ENCODE assay signal across 11 cellular contexts in genomic region chr20:1427457-1428054, GRCh38. TPM values are rescaled to one million over a fixed set of nuclear protein-coding genes. Genes with fewer than 3 reads are reported as not detected.
DNase-seq lines count a peak whose midpoint lies in the region; ATAC-seq lines count a peak whose summit lies in the region.
"Had no signal": no experiment of that assay in that cellular context is flagged by ENCODE, and none has a peak within 500 bp of the region (broad histone marks: within the 10 kb centered on the region; RNA-seq: fewer than 3 reads in every experiment).

No MANE protein-coding gene starts in this region.

- H3K9me3 Mint-ChIP-seq in activated T-cell treated with anti-CD3 and anti-CD28 coated beads, Interleukin-2, amount 50 U/mL, for 4 hours = no peaks in the 10 kb centered on the region
- H3K9me3 Mint-ChIP-seq: activated T-helper 1 cell treated with anti-CD3 and anti-CD28 coated beads, Interleukin-12 subunit alpha, Interleukin-12 subunit beta, Interleukin-2, Interleukin-4 antibody, amounts not matched to agents 30 ng/mL and 10 ng/mL and 1 ng/mL, durations not matched to agents 14 hours and 24 hours and 36 hours had no signal

- H3K36me3 Mint-ChIP-seq in activated T-cell treated with anti-CD3 and anti-CD28 coated beads, Interleukin-2, amount 50 U/mL, for 4 hours (ENCODE audit: insufficient read depth) = no peaks in the 10 kb centered on the region

- peaks cover 4% of the 10 kb centered on the region for H3K4me1 Mint-ChIP-seq in activated T-cell treated with anti-CD3 and anti-CD28 coated beads, Interleukin-2, amount 50 U/mL, for 4 hours (ENCODE audit: low read depth)

- H3K27me3 Mint-ChIP-seq in activated T-cell treated with anti-CD3 and anti-CD28 coated beads, Interleukin-2, amount 50 U/mL, for 4 hours (ENCODE audit: low read depth) = no peaks in the 10 kb centered on the region

- DNase-seq in DMS53 (lab: John Stamatoyannopoulos, UW) (peak; percentile 79), NCI-H146 treated with DMSO at 0.1 percent for 48 hours (lab: John Stamatoyannopoulos, UW; ENCODE audit: unreplicated experiment) (peak; percentile 99), SW480 (ENCODE audit: low spot score) (peak; percentile 23), left kidney (ENCODE audit: low read depth, low spot score) (peak; percentile 61), NCI-H526 (lab: John Stamatoyannopoulos, UW) (no peak)
- DNase-seq in stimulated activated naive CD8-positive, alpha-beta T cell treated with anti-CD3 and anti-CD28 coated beads, Interleukin-15, Interleukin-2, amounts not matched to agents 100 U/mL and 50 U/mL, for 24 hours = no peak
- no peak for DNase-seq in activated T-cell treated with anti-CD3 and anti-CD28 coated beads, Interleukin-2, amount 50 U/mL, for 4 hours
- DNase-seq: MM.1S; stimulated activated CD4-positive, alpha-beta T cell treated with anti-CD3 and anti-CD28 coated beads, Interleukin-15, amount 100 ng/mL, for 24 hours had no signal

- no peak overlapping the region for H3K4me3 Mint-ChIP-seq in activated T-cell treated with anti-CD3 and anti-CD28 coated beads, Interleukin-2, amount 50 U/mL, for 4 hours
- H3K4me3 Mint-ChIP-seq: activated T-helper 1 cell treated with anti-CD3 and anti-CD28 coated beads, Interleukin-12 subunit alpha, Interleukin-12 subunit beta, Interleukin-2, Interleukin-4 antibody, amounts not matched to agents 30 ng/mL and 10 ng/mL and 1 ng/mL, durations not matched to agents 14 hours and 24 hours and 36 hours had no signal

- no peak for ATAC-seq in stimulated activated naive CD8-positive, alpha-beta T cell treated with anti-CD3 and anti-CD28 coated beads, Interleukin-15, Interleukin-2, amounts not matched to agents 100 U/mL and 50 U/mL, for 24 hours
- no peak for ATAC-seq in activated T-cell treated with anti-CD3 and anti-CD28 coated beads, Interleukin-2, amount 50 U/mL, for 4 hours
- ATAC-seq in GM18868 (IDR thresholded peaks at IDR 0.05; ENCODE audit: unreplicated experiment) = no peak

RNA-seq across cellular contexts. Expression of gene FKBP1A, which starts 34.7 kb away (rescaled TPM):
- 100 to 1,000 TPM; 253 to 300 (median 258) TPM for total RNA-seq in activated T-cell treated with anti-CD3 and anti-CD28 coated beads, Interleukin-2, amount 50 U/mL, for 4 hours

RNA-seq across cellular contexts. Expression of gene NSFL1C, which starts 39.1 kb away (rescaled TPM):
- total RNA-seq in activated T-cell treated with anti-CD3 and anti-CD28 coated beads, Interleukin-2, amount 50 U/mL, for 4 hours = 100 to 1,000 TPM; 193 to 218 (median 208) TPM

Comparison
In these comparisons a context has a peak if more than half of its experiments do, and no peak if none do; other contexts are left out.
1. DNase-seq: peak in DMS53 (single experiment), NCI-H146 treated with DMSO at 0.1 percent for 48 hours (single experiment), SW480 (single experiment) and left kidney (single experiment); none in stimulated activated naive CD8-positive, alpha-beta T cell treated with anti-CD3 and anti-CD28 coated beads, Interleukin-15, Interleukin-2, amounts not matched to agents 100 U/mL and 50 U/mL, for 24 hours (single experiment), activated T-cell treated with anti-CD3 and anti-CD28 coated beads, Interleukin-2, amount 50 U/mL, for 4 hours (single experiment) and NCI-H526 (0 of 2).